In the genomic region with DNA sequence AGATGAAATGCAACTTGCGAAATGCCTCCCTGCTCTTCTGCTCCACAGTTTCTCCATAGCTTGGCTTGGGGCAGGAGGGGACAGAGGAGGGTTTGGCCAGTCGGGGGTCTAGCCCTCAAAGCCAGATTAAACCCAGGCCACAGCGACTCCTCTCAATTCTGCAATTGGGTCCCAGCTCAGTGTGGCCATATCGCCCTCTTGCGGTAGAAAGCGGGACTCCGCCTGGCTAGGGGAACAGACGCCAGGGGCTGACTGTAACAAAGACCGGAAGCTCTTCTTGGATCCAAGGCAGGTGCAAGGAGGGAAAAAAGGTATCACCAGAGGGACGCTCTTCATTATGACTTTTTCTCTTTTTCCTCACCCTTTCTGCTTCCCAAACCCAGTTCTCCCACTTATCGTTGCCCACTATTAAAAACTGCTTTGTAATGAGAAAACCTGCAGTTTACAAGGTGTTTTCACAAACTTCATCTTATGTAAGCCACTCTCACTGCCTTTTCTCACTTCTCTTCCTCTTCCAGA, we compare ENCODE assay signal across 1 cellular context.
TF ChIP-seq lines count a peak whose summit lies in the region.

No MANE protein-coding gene starts in this region.

TF ChIP-seq in H1, 55 proteins besides CTCF, POLR2A, EP300 and RAD21:
- TF ChIP-seq CREB1 (IDR thresholded peaks at IDR 0.05) (no peak), TAF1 (IDR thresholded peaks at IDR 0.05; ENCODE audit: low read depth, low read length) (0 out of 2 replicates have a peak, but pooled peaks have one; percentile 38), SIX5 (IDR thresholded peaks at IDR 0.05; ENCODE audit: low read depth, low read length) (no peak), CEBPB (IDR thresholded peaks at IDR 0.05; ENCODE audit: low read depth, low read length) (peak; percentile 28; the same call in 1 of the 2 replicates), ASH2L (IDR thresholded peaks at IDR 0.05; ENCODE audit: low read length) (peak; percentile 23), HDAC6 (IDR thresholded peaks at IDR 0.05; ENCODE audit: low read depth, low read length) (no peak), YY1 (IDR thresholded peaks at IDR 0.05; ENCODE audit: low read depth, low read length) (peak; percentile 73), CTBP2 (IDR thresholded peaks at IDR 0.05; ENCODE audit: borderline replicate concordance, insufficient read depth, insufficient read length, low read length) (no peak), SP1 (IDR thresholded peaks at IDR 0.05; ENCODE audit: low read depth, low read length) (no peak), TCF12 (IDR thresholded peaks at IDR 0.05; ENCODE audit: low read depth, low read length) (0 out of 2 replicates have a peak, but pooled peaks have one; percentile 45)
- TF ChIP-seq, protein P1, sequence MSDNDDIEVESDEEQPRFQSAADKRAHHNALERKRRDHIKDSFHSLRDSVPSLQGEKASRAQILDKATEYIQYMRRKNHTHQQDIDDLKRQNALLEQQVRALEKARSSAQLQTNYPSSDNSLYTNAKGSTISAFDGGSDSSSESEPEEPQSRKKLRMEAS (IDR thresholded peaks at IDR 0.05): peak; percentile 30; the same call in 1 of the 2 replicates
- TF ChIP-seq, protein P2, sequence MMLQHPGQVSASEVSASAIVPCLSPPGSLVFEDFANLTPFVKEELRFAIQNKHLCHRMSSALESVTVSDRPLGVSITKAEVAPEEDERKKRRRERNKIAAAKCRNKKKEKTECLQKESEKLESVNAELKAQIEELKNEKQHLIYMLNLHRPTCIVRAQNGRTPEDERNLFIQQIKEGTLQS (IDR thresholded peaks at IDR 0.05; ENCODE audit: insufficient read depth, low read depth, low read length): 0 out of 2 replicates have a peak, but pooled peaks have one; percentile 23
